In genomic region chr6:44003345-44004061, GRCh38 we compare ENCODE assay signal across 9 cellular contexts.
DNase-seq lines count a peak whose midpoint lies in the region; ATAC-seq and TF ChIP-seq lines count a peak whose summit lies in the region.
"Had no signal": no experiment of that assay in that cellular context is flagged by ENCODE, and none has a peak within 500 bp of the region (broad histone marks: within the 10 kb centered on the region; RNA-seq: fewer than 3 reads in every experiment).

No MANE protein-coding gene starts in this region.

- H3K9ac ChIP-seq in IMR-90 (ENCODE audit: low read depth, low read length) = no peak overlapping the region

- peaks cover 27% of the 10 kb centered on the region for H3K27me3 Mint-ChIP-seq in activated naive CD4-positive, alpha-beta T cell treated with anti-CD3 and anti-CD28 coated beads for 36 hours (ENCODE audit: low read depth)

- DNase-seq in activated naive CD4-positive, alpha-beta T cell treated with anti-CD3 and anti-CD28 coated beads for 36 hours = peak; percentile 32
- no peak for DNase-seq in activated naive CD4-positive, alpha-beta T cell treated with Interleukin-2 at 50 U/mL for 16 hours
- DNase-seq in IMR-90 (no peak), germinal center (ENCODE audit: low spot score) (peak; percentile 28), brain microvascular endothelial cell (no peak)
- no peak for DNase-seq in stimulated activated effector memory CD8-positive, alpha-beta T cell treated with anti-CD3 and anti-CD28 coated beads, Interleukin-12 subunit alpha, Interleukin-12 subunit beta, amount 100 ng/mL, for 72 hours (ENCODE audit: low spot score in 2 of 2)

- H3K27me3 ChIP-seq in IMR-90 (ENCODE audit: control insufficient read depth, insufficient read depth, low read length) (no peaks in the 10 kb centered on the region), brain microvascular endothelial cell (replicated peaks) (no peaks in the 10 kb centered on the region)

- peak overlapping the region; percentile 95 for H3K4ac ChIP-seq in IMR-90 (ENCODE audit: low read depth, low read length)

- peaks cover 26% of the 10 kb centered on the region for H3K4me1 ChIP-seq in IMR-90 (ENCODE audit: control insufficient read depth, insufficient read depth, low read length)

- 0 out of 2 replicates have a peak overlapping the region, but pooled peaks have one; percentile 19 for H3K23ac ChIP-seq in IMR-90 (ENCODE audit: low read depth, low read length)

- H3K36me3 Mint-ChIP-seq in activated naive CD4-positive, alpha-beta T cell treated with anti-CD3 and anti-CD28 coated beads for 36 hours (ENCODE audit: low read depth) = no peaks in the 10 kb centered on the region
- no peaks in the 10 kb centered on the region for H3K36me3 Mint-ChIP-seq in stimulated activated effector memory CD8-positive, alpha-beta T cell treated with anti-CD3 and anti-CD28 coated beads, Interleukin-12 subunit alpha, Interleukin-12 subunit beta, amount 100 ng/mL, for 72 hours

- TF ChIP-seq POLR2A in IMR-90 (IDR thresholded peaks at IDR 0.05; ENCODE audit: low read depth, low read length) = no peak

- CTCF ChIA-PET in activated naive CD4-positive, alpha-beta T cell treated with anti-CD3 and anti-CD28 coated beads for 36 hours (lab: Charles Lee) = interaction anchor here (0.8 to 1.6 kb wide), 3 partner anchors 71 to 234 kb away, joined by 3 to 6 read pairs (median 3); no protein-coding TSS in a partner anchor
- CTCF ChIA-PET in IMR-90 (lab: Yijun Ruan, JAX) = no interaction called here

- peaks cover 16% of the 10 kb centered on the region for H3K4me1 Mint-ChIP-seq in activated naive CD4-positive, alpha-beta T cell treated with anti-CD3 and anti-CD28 coated beads for 36 hours (ENCODE audit: low read depth)
- H3K4me1 Mint-ChIP-seq in stimulated activated effector memory CD8-positive, alpha-beta T cell treated with anti-CD3 and anti-CD28 coated beads, Interleukin-12 subunit alpha, Interleukin-12 subunit beta, amount 100 ng/mL, for 72 hours = peaks cover 12% of the 10 kb centered on the region

- H2AK9ac ChIP-seq in IMR-90 (replicated peaks; ENCODE audit: low read depth, low read length, poor library complexity) = peak overlapping the region; percentile 92

- intact Hi-C loops in activated naive CD4-positive, alpha-beta T cell treated with anti-CD3 and anti-CD28 coated beads for 36 hours (cut with micrococcal nuclease) = no loop called here
- intact Hi-C loops in IMR-90 (cut with micrococcal nuclease) = no loop called here

- no peaks in the 10 kb centered on the region for H4K20me1 ChIP-seq in IMR-90 (ENCODE audit: insufficient read depth, low read length)

- ATAC-seq in IMR-90 (ENCODE audit: low read depth) = no peak
- peak; percentile 17 for ATAC-seq in stimulated activated effector memory CD8-positive, alpha-beta T cell treated with anti-CD3 and anti-CD28 coated beads, Interleukin-12 subunit alpha, Interleukin-12 subunit beta, amount 100 ng/mL, for 72 hours
- ATAC-seq in HG03460 (IDR thresholded peaks at IDR 0.05; ENCODE audit: unreplicated experiment) = no peak
- ATAC-seq in GM18861 (IDR thresholded peaks at IDR 0.05; ENCODE audit: unreplicated experiment) = no peak

- H3K4me3 ChIP-seq in IMR-90 (ENCODE audit: insufficient read depth, low read depth, low read length) = no peak overlapping the region
- no peak overlapping the region for H3K4me3 ChIP-seq in brain microvascular endothelial cell (ENCODE audit: low read depth, low read length)

- H2BK5ac ChIP-seq in IMR-90 (ENCODE audit: low read depth, low read length, poor library complexity, severe bottlenecking) = no peak overlapping the region

- no peaks in the 10 kb centered on the region for H3K79me1 ChIP-seq in IMR-90 (ENCODE audit: low read depth in 1 of 2, low read length in 2 of 2)

- H2AFZ ChIP-seq in IMR-90 (replicated peaks; ENCODE audit: low read length, poor library complexity) = no peak overlapping the region

- H4K5ac ChIP-seq in IMR-90 (ENCODE audit: low read depth, low read length) = 0 out of 2 replicates have a peak overlapping the region, but pooled peaks have one; percentile 22

- in situ Hi-C loops in IMR-90 (cut with MboI; ENCODE audit: low sequenced_read_pairs) = no loop called here
- in situ Hi-C loops in brain microvascular endothelial cell (cut with HindIII; ENCODE audit: low pct_ligation_motif_present, low sequenced_read_pairs) = no loop called here

- peak overlapping the region; percentile 99 for H2AK5ac ChIP-seq in IMR-90 (ENCODE audit: low read depth, low read length)

- peak overlapping the region; percentile 89; the same call in 1 of the 2 replicates for H4K91ac ChIP-seq in IMR-90 (ENCODE audit: insufficient read depth, low read depth, low read length)

- peak overlapping the region; percentile 91; the same call in 2 of the 3 replicates for H2BK15ac ChIP-seq in IMR-90 (ENCODE audit: low read depth, low read length)

- H3K27ac ChIP-seq in IMR-90 (ENCODE audit: insufficient read depth, low read length) (no peak overlapping the region), brain microvascular endothelial cell (no peak overlapping the region)
- H3K27ac ChIP-seq: neutrophil had no signal

- dilution Hi-C loops in IMR-90 (cut with HindIII; ENCODE audit: low sequenced_read_pairs, unreplicated experiment) = no loop called here

- H3K18ac ChIP-seq in IMR-90 (ENCODE audit: low read depth, low read length) = no peak overlapping the region; the same call in 1 of the 2 replicates

- H4K8ac ChIP-seq in IMR-90 (ENCODE audit: low read depth in 2 of 2, low read length in 2 of 2) = peak overlapping the region; percentile 56 to 61; a peak in 3 of 4 replicates

- no peak for TF ChIP-seq CTCF in IMR-90 (conservative IDR thresholded peaks at IDR 0.05; ENCODE audit: low read depth, low read length)
- no peak for TF ChIP-seq CTCF in brain microvascular endothelial cell (IDR thresholded peaks at IDR 0.05; ENCODE audit: low read depth, low read length, missing control alignments)

- peaks cover 5% of the 10 kb centered on the region for H3K9me1 ChIP-seq in IMR-90 (ENCODE audit: insufficient read depth, low read length)

- H3K36me3 ChIP-seq in IMR-90 (ENCODE audit: control insufficient read depth, insufficient read depth, low read length) = no peaks in the 10 kb centered on the region
- H3K36me3 ChIP-seq in brain microvascular endothelial cell (replicated peaks) = no peaks in the 10 kb centered on the region
- H3K36me3 ChIP-seq: neutrophil had no signal

- no peak overlapping the region; the same call in 1 of the 2 replicates for H3K56ac ChIP-seq in IMR-90 (ENCODE audit: extremely low read depth, insufficient read depth, low read length)

- POLR2A ChIA-PET in IMR-90 (lab: Charles Lee; ENCODE audit: unreplicated experiment) = no interaction called here

- H3K9me3 ChIP-seq in IMR-90 (ENCODE audit: control insufficient read depth, insufficient read depth, low read length) = no peaks in the 10 kb centered on the region
- H3K9me3 ChIP-seq: neutrophil had no signal

- peak overlapping the region; percentile 92 for H2BK20ac ChIP-seq in IMR-90 (ENCODE audit: low read depth, low read length)

- peak overlapping the region; percentile 67 for H2BK120ac ChIP-seq in IMR-90 (ENCODE audit: low read depth, low read length)

- H3K4me2 ChIP-seq in IMR-90 (ENCODE audit: low read depth, low read length) = no peak overlapping the region

- BruUV-seq in IMR-90 (replicated peaks; lab: Mats Ljungman, UMichigan) = no TSS peak

- WGBS in IMR-90 (ENCODE audit: extremely low coverage in 2 of 2, insufficient read length in 1 of 2), 2 experiments = 87% methylated on average over 6 of the region's 22 CpGs; no CpG with 5 or more reads in 1 of the 2 experiments

- H3K14ac ChIP-seq in IMR-90 (replicated peaks; ENCODE audit: low read depth, low read length) = no peak overlapping the region

- no peaks in the 10 kb centered on the region for H3K9me3 Mint-ChIP-seq in activated naive CD4-positive, alpha-beta T cell treated with anti-CD3 and anti-CD28 coated beads for 36 hours
- no peaks in the 10 kb centered on the region for H3K9me3 Mint-ChIP-seq in stimulated activated effector memory CD8-positive, alpha-beta T cell treated with anti-CD3 and anti-CD28 coated beads, Interleukin-12 subunit alpha, Interleukin-12 subunit beta, amount 100 ng/mL, for 72 hours

- TF ChIP-seq RAD21 in IMR-90 (IDR thresholded peaks at IDR 0.05; ENCODE audit: low read length) = no peak

- no peak overlapping the region for H3K27ac Mint-ChIP-seq in activated naive CD4-positive, alpha-beta T cell treated with anti-CD3 and anti-CD28 coated beads for 36 hours
- no peak overlapping the region for H3K27ac Mint-ChIP-seq in stimulated activated effector memory CD8-positive, alpha-beta T cell treated with anti-CD3 and anti-CD28 coated beads, Interleukin-12 subunit alpha, Interleukin-12 subunit beta, amount 100 ng/mL, for 72 hours

- H3K4me3 Mint-ChIP-seq in activated naive CD4-positive, alpha-beta T cell treated with anti-CD3 and anti-CD28 coated beads for 36 hours = peak overlapping the region; percentile 89
- H3K4me3 Mint-ChIP-seq in stimulated activated effector memory CD8-positive, alpha-beta T cell treated with anti-CD3 and anti-CD28 coated beads, Interleukin-12 subunit alpha, Interleukin-12 subunit beta, amount 100 ng/mL, for 72 hours = peak overlapping the region; percentile 68

TF ChIP-seq in IMR-90, 13 proteins besides CTCF, POLR2A, EP300 and RAD21:
- no peak for TF ChIP-seq RFX5 (IDR thresholded peaks at IDR 0.05; ENCODE audit: low read depth, low read length)
- no peak for TF ChIP-seq USF2 (IDR thresholded peaks at IDR 0.05; ENCODE audit: low read depth, low read length)
- TF ChIP-seq SMC3 (IDR thresholded peaks at IDR 0.05; ENCODE audit: low read depth, low read length) = no peak
- no peak for TF ChIP-seq RCOR1 (IDR thresholded peaks at IDR 0.05; ENCODE audit: insufficient replicate concordance, low read length)

Comparison
In these comparisons a context has a peak if more than half of its experiments do, and no peak if none do; other contexts are left out.
1. DNase-seq: peak in activated naive CD4-positive, alpha-beta T cell treated with anti-CD3 and anti-CD28 coated beads for 36 hours (single experiment) and germinal center (single experiment); none in activated naive CD4-positive, alpha-beta T cell treated with Interleukin-2 at 50 U/mL for 16 hours (single experiment), IMR-90 (single experiment), stimulated activated effector memory CD8-positive, alpha-beta T cell treated with anti-CD3 and anti-CD28 coated beads, Interleukin-12 subunit alpha, Interleukin-12 subunit beta, amount 100 ng/mL, for 72 hours (0 of 2) and brain microvascular endothelial cell (single experiment).